8 cellular contexts compared by ENCODE assay signal in the genomic region with DNA sequence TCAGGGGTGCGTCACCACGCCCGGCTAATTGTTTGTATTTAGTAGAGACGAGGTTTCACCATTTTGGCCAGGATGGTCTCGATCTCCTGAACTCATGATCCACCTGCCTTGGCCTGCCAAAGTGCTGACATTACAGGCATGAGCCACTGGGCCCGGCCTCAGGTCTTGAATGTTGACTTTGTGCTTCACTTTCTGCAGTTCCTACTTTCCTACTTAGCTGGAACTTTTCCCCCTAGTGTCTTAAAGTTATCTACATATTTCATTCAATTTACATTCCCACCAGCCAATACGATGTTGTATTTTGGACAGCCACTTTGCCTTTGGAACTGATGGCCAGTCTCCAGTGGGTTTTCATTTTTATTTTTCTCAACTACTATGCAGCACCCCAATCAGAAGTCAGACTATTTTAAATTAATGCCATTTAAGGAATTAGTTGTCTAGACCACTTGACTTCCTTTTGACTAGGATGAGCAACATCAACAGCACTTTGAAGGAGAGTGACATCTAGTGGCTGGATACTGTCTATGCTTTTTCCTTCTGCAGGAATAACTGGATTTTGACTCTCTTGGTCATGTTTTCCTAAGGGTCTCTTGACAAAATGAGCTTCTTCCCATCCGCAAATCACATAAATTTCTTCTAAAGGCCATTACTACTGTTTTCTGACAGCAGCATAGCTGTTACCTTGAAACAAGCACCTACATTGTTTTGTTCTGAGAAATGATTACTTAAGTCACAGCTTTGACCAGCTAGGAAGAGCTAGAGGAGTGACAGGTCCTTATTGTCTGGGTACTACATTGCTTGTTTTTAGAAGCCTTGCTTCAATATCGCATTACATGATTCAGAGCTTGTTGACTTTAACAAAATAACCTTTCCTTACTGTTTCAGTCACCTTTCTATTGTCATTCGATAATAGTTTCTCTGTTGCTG.
A peak's percentile ranks its signal among the peaks of the same experiment; 100 is the strongest.
DNase-seq lines count a peak whose midpoint lies in the region; ATAC-seq, FAIRE-seq and TF ChIP-seq lines count a peak whose summit lies in the region.

No MANE protein-coding gene starts in this region.

- peak; percentile 69 for DNase-seq in AG20443 (ENCODE audit: low spot score)
- peak; percentile 27 for DNase-seq in GM12892 (ENCODE audit: insufficient read length)
- peak; percentile 62 for DNase-seq in NCI-H2227 (lab: John Stamatoyannopoulos, UW; ENCODE audit: unreplicated experiment)
- DNase-seq in activated T-helper 1 cell treated with anti-CD3 and anti-CD28 coated beads, Interleukin-12 subunit alpha, Interleukin-12 subunit beta, Interleukin-2, Interleukin-4 antibody, amounts not matched to agents 30 ng/mL and 10 ng/mL and 1 ng/mL, durations not matched to agents 14 hours and 24 hours and 36 hours (ENCODE audit: low spot score): no peak
- no peak for DNase-seq in heart left ventricle
- DNase-seq in renal cortical epithelial cell (ENCODE audit: low read depth): peak; percentile 74
- no peak for DNase-seq in stimulated activated CD4-positive, alpha-beta T cell treated with anti-CD3 and anti-CD28 coated beads, Interleukin-15, amount 100 ng/mL, for 24 hours

- no peak overlapping the region for H3K4me3 Mint-ChIP-seq in activated T-helper 1 cell treated with anti-CD3 and anti-CD28 coated beads, Interleukin-12 subunit alpha, Interleukin-12 subunit beta, Interleukin-2, Interleukin-4 antibody, amounts not matched to agents 30 ng/mL and 10 ng/mL and 1 ng/mL, durations not matched to agents 14 hours and 24 hours and 36 hours

- peak; percentile 80 to 91 (median 84) for TF ChIP-seq CTCF in heart left ventricle (IDR thresholded peaks at IDR 0.05)

- ATAC-seq in HG02938 (IDR thresholded peaks at IDR 0.05; ENCODE audit: unreplicated experiment): peak; percentile 81
- ATAC-seq in heart left ventricle: peak in 3 of 4 donors; percentile 74 to 81 (median 78)

- peaks cover 8% of the 10 kb centered on the region for H3K4me1 Mint-ChIP-seq in activated T-helper 1 cell treated with anti-CD3 and anti-CD28 coated beads, Interleukin-12 subunit alpha, Interleukin-12 subunit beta, Interleukin-2, Interleukin-4 antibody, amounts not matched to agents 30 ng/mL and 10 ng/mL and 1 ng/mL, durations not matched to agents 14 hours and 24 hours and 36 hours (ENCODE audit: low read depth)

- FAIRE-seq in GM12892 (lab: Jason Lieb, UNC): peak; percentile 85

- peaks cover 0 to 6% (median 0%) of the 10 kb centered on the region in 12 donors for H3K4me1 ChIP-seq in heart left ventricle

- H3K9me3 Mint-ChIP-seq in activated T-helper 1 cell treated with anti-CD3 and anti-CD28 coated beads, Interleukin-12 subunit alpha, Interleukin-12 subunit beta, Interleukin-2, Interleukin-4 antibody, amounts not matched to agents 30 ng/mL and 10 ng/mL and 1 ng/mL, durations not matched to agents 14 hours and 24 hours and 36 hours: no peaks in the 10 kb centered on the region

- H3K36me3 Mint-ChIP-seq in activated T-helper 1 cell treated with anti-CD3 and anti-CD28 coated beads, Interleukin-12 subunit alpha, Interleukin-12 subunit beta, Interleukin-2, Interleukin-4 antibody, amounts not matched to agents 30 ng/mL and 10 ng/mL and 1 ng/mL, durations not matched to agents 14 hours and 24 hours and 36 hours (ENCODE audit: low read depth): no peaks in the 10 kb centered on the region

- 72 to 77% (median 75%) methylated on average over 10 of the region's 10 CpGs for WGBS in heart left ventricle, 4 donors

- no peak overlapping the region for H3K4me3 ChIP-seq in heart left ventricle

- no peaks in the 10 kb centered on the region for H3K9me3 ChIP-seq in heart left ventricle

- H3K27me3 ChIP-seq in heart left ventricle: no peaks in the 10 kb centered on the region

- no peaks in the 10 kb centered on the region for H3K27me3 Mint-ChIP-seq in activated T-helper 1 cell treated with anti-CD3 and anti-CD28 coated beads, Interleukin-12 subunit alpha, Interleukin-12 subunit beta, Interleukin-2, Interleukin-4 antibody, amounts not matched to agents 30 ng/mL and 10 ng/mL and 1 ng/mL, durations not matched to agents 14 hours and 24 hours and 36 hours (ENCODE audit: insufficient read depth)

- H3K27ac Mint-ChIP-seq in activated T-helper 1 cell treated with anti-CD3 and anti-CD28 coated beads, Interleukin-12 subunit alpha, Interleukin-12 subunit beta, Interleukin-2, Interleukin-4 antibody, amounts not matched to agents 30 ng/mL and 10 ng/mL and 1 ng/mL, durations not matched to agents 14 hours and 24 hours and 36 hours: peak overlapping the region; percentile 6

- H3K36me3 ChIP-seq in heart left ventricle: peaks cover 0 to 9% (median 0%) of the 10 kb centered on the region in 9 donors

- H3K27ac ChIP-seq in heart left ventricle: no peak overlapping the region

- TF ChIP-seq POLR2A in GM12892 (IDR thresholded peaks at IDR 0.05; ENCODE audit: low read depth, low read length) (no peak), heart left ventricle (IDR thresholded peaks at IDR 0.05) (no peak)

- intact Hi-C loops in activated T-helper 1 cell treated with anti-CD3 and anti-CD28 coated beads, Interleukin-12 subunit alpha, Interleukin-12 subunit beta, Interleukin-2, Interleukin-4 antibody, amounts not matched to agents 30 ng/mL and 10 ng/mL and 1 ng/mL, durations not matched to agents 14 hours and 24 hours and 36 hours (cut with micrococcal nuclease): loop anchor here (1.0 to 5.0 kb wide), 5 partner anchors 114 to 343 kb away; partner anchors contain the start of genes ITPR1 and SETMAR
- intact Hi-C loops in heart left ventricle (cut with DNase I): loop anchor here (1.0 to 10.0 kb wide), 7 partner anchors 139 to 283 kb away; partner anchors contain the start of gene ITPR1 (in 8 of the 10)

Comparison
In these comparisons a context has a peak if more than half of its experiments do, and no peak if none do; other contexts are left out.
1. DNase-seq: peak in AG20443 (single experiment), GM12892 (single experiment), NCI-H2227 (single experiment) and renal cortical epithelial cell (single experiment); none in activated T-helper 1 cell treated with anti-CD3 and anti-CD28 coated beads, Interleukin-12 subunit alpha, Interleukin-12 subunit beta, Interleukin-2, Interleukin-4 antibody, amounts not matched to agents 30 ng/mL and 10 ng/mL and 1 ng/mL, durations not matched to agents 14 hours and 24 hours and 36 hours (single experiment), heart left ventricle (0 of 5) and stimulated activated CD4-positive, alpha-beta T cell treated with anti-CD3 and anti-CD28 coated beads, Interleukin-15, amount 100 ng/mL, for 24 hours (single experiment).